In genomic region chr9:131578016-131578415, GRCh38 we compare ENCODE assay signal across 16 cellular contexts. TPM values are rescaled to one million over a fixed set of nuclear protein-coding genes. Genes with fewer than 3 reads are reported as not detected.
A peak's percentile ranks its signal among the peaks of the same experiment; 100 is the strongest.
DNase-seq lines count a peak whose midpoint lies in the region; ATAC-seq and TF ChIP-seq lines count a peak whose summit lies in the region.
"Had no signal": no experiment of that assay in that cellular context is flagged by ENCODE, and none has a peak within 500 bp of the region (broad histone marks: within the 10 kb centered on the region; RNA-seq: fewer than 3 reads in every experiment).

No MANE protein-coding gene starts in this region.

- ATAC-seq in CD4-positive, CD25-positive, alpha-beta regulatory T cell (ENCODE audit: low read depth in 2 of 2), result no peak
- no peak for ATAC-seq in activated naive CD8-positive, alpha-beta T cell treated with anti-CD3 and anti-CD28 coated beads, Interleukin-2, amount 50 U/mL, for 24 hours

- peak overlapping the region; percentile 85 to 94 (median 93) for H3K27ac Mint-ChIP-seq in CD4-positive, CD25-positive, alpha-beta regulatory T cell
- peak overlapping the region; percentile 89 to 99 (median 95) for H3K27ac Mint-ChIP-seq in IgD-negative memory B cell
- peak overlapping the region; percentile 52 for H3K27ac Mint-ChIP-seq in activated naive CD8-positive, alpha-beta T cell treated with anti-CD3 and anti-CD28 coated beads, Interleukin-2, amount 50 U/mL, for 24 hours
- H3K27ac Mint-ChIP-seq in neural crest cell (ENCODE audit: unreplicated experiment), result peak overlapping the region; percentile 86

- DNase-seq in CD4-positive, CD25-positive, alpha-beta regulatory T cell, result no peak
- no peak for DNase-seq in activated naive CD8-positive, alpha-beta T cell treated with anti-CD3 and anti-CD28 coated beads, Interleukin-2, amount 50 U/mL, for 24 hours
- DNase-seq in neural crest cell (ENCODE audit: low read depth, low spot score) (no peak), NCI-H2081 (lab: John Stamatoyannopoulos, UW) (no peak), foreskin melanocyte (no peak)
- no peak for DNase-seq in effector CD4-positive, alpha-beta T cell
- DNase-seq: activated gamma-delta T cell, caudate nucleus, MG63, NCI-H2081 treated with DMSO at 0.1 percent for 48 hours, NCI-H748 treated with DMSO at 0.1 percent for 48 hours, testis had no signal

- H3K4me3 Mint-ChIP-seq in CD4-positive, CD25-positive, alpha-beta regulatory T cell, result peak overlapping the region; percentile 16 to 69 (median 36)
- H3K4me3 Mint-ChIP-seq in IgD-negative memory B cell (peak overlapping the region in 1 of 4 donors; percentile 43), neural crest cell (no peak overlapping the region)
- no peak overlapping the region for H3K4me3 Mint-ChIP-seq in activated naive CD8-positive, alpha-beta T cell treated with anti-CD3 and anti-CD28 coated beads, Interleukin-2, amount 50 U/mL, for 24 hours

- H3K27me3 Mint-ChIP-seq in CD4-positive, CD25-positive, alpha-beta regulatory T cell, result no peaks in the 10 kb centered on the region
- H3K27me3 Mint-ChIP-seq in IgD-negative memory B cell (no peaks in the 10 kb centered on the region), neural crest cell (ENCODE audit: low read depth) (no peaks in the 10 kb centered on the region)
- H3K27me3 Mint-ChIP-seq in activated naive CD8-positive, alpha-beta T cell treated with anti-CD3 and anti-CD28 coated beads, Interleukin-2, amount 50 U/mL, for 24 hours, result no peaks in the 10 kb centered on the region

- no peaks in the 10 kb centered on the region for H3K27me3 ChIP-seq in CD4-positive, CD25-positive, alpha-beta regulatory T cell (ENCODE audit: control insufficient read depth, insufficient read depth, low read length)
- H3K27me3 ChIP-seq: MG63, testis had no signal

- peak overlapping the region; percentile 67 for H3K27ac ChIP-seq in CD4-positive, CD25-positive, alpha-beta regulatory T cell (ENCODE audit: insufficient read depth, low read length, poor library complexity, severe bottlenecking)
- H3K27ac ChIP-seq: parathyroid adenoma, testis had no signal

- H3K4me1 ChIP-seq in CD4-positive, CD25-positive, alpha-beta regulatory T cell (ENCODE audit: control insufficient read depth, insufficient read depth, low read length, poor library complexity, severe bottlenecking), result peaks cover 18% of the 10 kb centered on the region
- H3K4me1 ChIP-seq: parathyroid adenoma had no signal

- TF ChIP-seq CTCF in neural crest cell (conservative IDR thresholded peaks at IDR 0.05), result no peak

- peaks cover 37% of the 10 kb centered on the region for H3K36me3 ChIP-seq in CD4-positive, CD25-positive, alpha-beta regulatory T cell (ENCODE audit: control insufficient read depth, insufficient read depth, low read length)
- H3K36me3 ChIP-seq: MG63 had no signal

- no peak overlapping the region for H3K4me3 ChIP-seq in CD4-positive, CD25-positive, alpha-beta regulatory T cell (ENCODE audit: low read depth, low read length)
- H3K4me3 ChIP-seq: MG63, testis had no signal

- H3K4me1 Mint-ChIP-seq in CD4-positive, CD25-positive, alpha-beta regulatory T cell, result peaks cover 0 to 28% (median 8%) of the 10 kb centered on the region in 4 donors
- peaks cover 9 to 13% (median 12%) of the 10 kb centered on the region in 3 donors for H3K4me1 Mint-ChIP-seq in IgD-negative memory B cell
- peaks cover 23% of the 10 kb centered on the region for H3K4me1 Mint-ChIP-seq in activated naive CD8-positive, alpha-beta T cell treated with anti-CD3 and anti-CD28 coated beads, Interleukin-2, amount 50 U/mL, for 24 hours
- H3K4me1 Mint-ChIP-seq in neural crest cell, result no peaks in the 10 kb centered on the region

- peaks cover 22% of the 10 kb centered on the region for H3K36me3 Mint-ChIP-seq in CD4-positive, CD25-positive, alpha-beta regulatory T cell
- no peaks in the 10 kb centered on the region for H3K36me3 Mint-ChIP-seq in IgD-negative memory B cell
- H3K36me3 Mint-ChIP-seq in activated naive CD8-positive, alpha-beta T cell treated with anti-CD3 and anti-CD28 coated beads, Interleukin-2, amount 50 U/mL, for 24 hours (ENCODE audit: low read depth), result peaks cover 18% of the 10 kb centered on the region
- H3K36me3 Mint-ChIP-seq in neural crest cell (ENCODE audit: low read depth), result no peaks in the 10 kb centered on the region

- H3K9me3 Mint-ChIP-seq in CD4-positive, CD25-positive, alpha-beta regulatory T cell, result no peaks in the 10 kb centered on the region
- H3K9me3 Mint-ChIP-seq in IgD-negative memory B cell (no peaks in the 10 kb centered on the region), neural crest cell (no peaks in the 10 kb centered on the region)
- no peaks in the 10 kb centered on the region for H3K9me3 Mint-ChIP-seq in activated naive CD8-positive, alpha-beta T cell treated with anti-CD3 and anti-CD28 coated beads, Interleukin-2, amount 50 U/mL, for 24 hours

- H3K9me3 ChIP-seq in CD4-positive, CD25-positive, alpha-beta regulatory T cell (ENCODE audit: control insufficient read depth in 2 of 2, low read length in 2 of 2), result no peaks in the 10 kb centered on the region
- H3K9me3 ChIP-seq: MG63, testis had no signal

RNA-seq across cellular contexts. Expression of gene PRRT1B, which starts 32.7 kb away (rescaled TPM):
- total RNA-seq in CD4-positive, CD25-positive, alpha-beta regulatory T cell, result not detected
- not detected for polyA plus RNA-seq in CD4-positive, CD25-positive, alpha-beta regulatory T cell
- not detected for polyA plus RNA-seq in IgD-negative memory B cell
- total RNA-seq in neural crest cell, result not detected in 2 replicates
- total RNA-seq: G401, glomerular endothelial cell had no signal

RNA-seq across cellular contexts. Expression of gene UCK1, which starts 47.0 kb away (rescaled TPM):
- 20.9 TPM for total RNA-seq in CD4-positive, CD25-positive, alpha-beta regulatory T cell
- polyA plus RNA-seq in CD4-positive, CD25-positive, alpha-beta regulatory T cell, result 10 to 100 TPM; 24.9 to 28.8 (median 27.2) TPM
- polyA plus RNA-seq in IgD-negative memory B cell, result 26.2 TPM
- 56.4 and 56.8 TPM in 2 replicates for total RNA-seq in neural crest cell

Comparison
In these comparisons a context has a peak if more than half of its experiments do, and no peak if none do; other contexts are left out.
1. H3K4me3 Mint-ChIP-seq: peak in CD4-positive, CD25-positive, alpha-beta regulatory T cell (4 of 4); none in activated naive CD8-positive, alpha-beta T cell treated with anti-CD3 and anti-CD28 coated beads, Interleukin-2, amount 50 U/mL, for 24 hours (single experiment) and neural crest cell (single experiment).
2. Peak in every context shown above with its lines, with median percentiles within 50 percentile points of each other: H3K27ac Mint-ChIP-seq.